2 cellular contexts compared by ENCODE assay signal in genomic region chr9:96399335-96399633, GRCh38.
TF ChIP-seq lines count a peak whose summit lies in the region.

No MANE protein-coding gene starts in this region.

TF ChIP-seq in IMR-90, 13 proteins besides CTCF, POLR2A, EP300 and RAD21:
- TF ChIP-seq USF2 (IDR thresholded peaks at IDR 0.05; ENCODE audit: low read depth, low read length) (no peak), ELK1 (IDR thresholded peaks at IDR 0.05; ENCODE audit: borderline replicate concordance, low read depth, low read length) (no peak), RFX5 (IDR thresholded peaks at IDR 0.05; ENCODE audit: low read depth, low read length) (no peak), FOS (IDR thresholded peaks at IDR 0.05; ENCODE audit: low read depth, low read length) (no peak), NFE2L2 (IDR thresholded peaks at IDR 0.05; ENCODE audit: low read depth, low read length) (no peak), MAFK (IDR thresholded peaks at IDR 0.05; ENCODE audit: low read depth, low read length) (no peak), MXI1 (IDR thresholded peaks at IDR 0.05; ENCODE audit: borderline replicate concordance, low read depth, low read length) (no peak), CEBPB (IDR thresholded peaks at IDR 0.05; ENCODE audit: low read depth, low read length) (no peak), CHD1 (IDR thresholded peaks at IDR 0.05; ENCODE audit: low read depth, low read length) (no peak), RCOR1 (IDR thresholded peaks at IDR 0.05; ENCODE audit: insufficient replicate concordance, low read length) (no peak), SMC3 (IDR thresholded peaks at IDR 0.05; ENCODE audit: low read depth, low read length) (no peak), MAZ (IDR thresholded peaks at IDR 0.05; ENCODE audit: borderline replicate concordance, low read depth, low read length) (no peak), BHLHE40 (IDR thresholded peaks at IDR 0.05; ENCODE audit: low read depth, low read length) (no peak)
TF ChIP-seq in IMR-90: peak in this region for 0.

TF ChIP-seq in GM12878, 131 proteins besides CTCF, POLR2A, EP300 and RAD21:
- TF ChIP-seq ZNF217 (IDR thresholded peaks at IDR 0.05) (no peak), CHD2 (IDR thresholded peaks at IDR 0.05; ENCODE audit: borderline replicate concordance, low read depth, low read length) (no peak), GATAD2B (conservative IDR thresholded peaks at IDR 0.05; ENCODE audit: low read depth) (no peak), IRF5 (IDR thresholded peaks at IDR 0.05; ENCODE audit: borderline replicate concordance) (no peak), TCF7 (IDR thresholded peaks at IDR 0.05; ENCODE audit: borderline replicate concordance) (no peak), SMARCA5 (IDR thresholded peaks at IDR 0.05) (no peak), NR2F1 (conservative IDR thresholded peaks at IDR 0.05) (no peak), MEF2A (IDR thresholded peaks at IDR 0.05; ENCODE audit: insufficient read depth, low read depth, low read length) (no peak), ZZZ3 (IDR thresholded peaks at IDR 0.05; ENCODE audit: control insufficient read depth, insufficient read length, low read depth) (no peak), PML (IDR thresholded peaks at IDR 0.05; ENCODE audit: low read length) (no peak), HCFC1 (IDR thresholded peaks at IDR 0.05; ENCODE audit: low read length) (no peak), E4F1 (IDR thresholded peaks at IDR 0.05; ENCODE audit: borderline replicate concordance, partially characterized antibody) (no peak), NFIC (IDR thresholded peaks at IDR 0.05; ENCODE audit: low read depth, low read length) (no peak), CEBPB (IDR thresholded peaks at IDR 0.05; ENCODE audit: borderline replicate concordance in 1 of 2, low read depth in 2 of 2, low read length in 2 of 2) (no peak), CBX3 (IDR thresholded peaks at IDR 0.05; ENCODE audit: borderline replicate concordance, low read depth) (no peak), CBX5 (IDR thresholded peaks at IDR 0.05; ENCODE audit: low read depth) (no peak)
- TF ChIP-seq, protein P1, sequence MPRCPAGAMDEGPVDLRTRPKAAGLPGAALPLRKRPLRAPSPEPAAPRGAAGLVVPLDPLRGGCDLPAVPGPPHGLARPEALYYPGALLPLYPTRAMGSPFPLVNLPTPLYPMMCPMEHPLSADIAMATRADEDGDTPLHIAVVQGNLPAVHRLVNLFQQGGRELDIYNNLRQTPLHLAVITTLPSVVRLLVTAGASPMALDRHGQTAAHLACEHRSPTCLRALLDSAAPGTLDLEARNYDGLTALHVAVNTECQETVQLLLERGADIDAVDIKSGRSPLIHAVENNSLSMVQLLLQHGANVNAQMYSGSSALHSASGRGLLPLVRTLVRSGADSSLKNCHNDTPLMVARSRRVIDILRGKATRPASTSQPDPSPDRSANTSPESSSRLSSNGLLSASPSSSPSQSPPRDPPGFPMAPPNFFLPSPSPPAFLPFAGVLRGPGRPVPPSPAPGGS (IDR thresholded peaks at IDR 0.05; ENCODE audit: borderline replicate concordance, insufficient read depth, low read depth, low read length, poor library complexity, severe bottlenecking): no peak
- TF ChIP-seq, protein P2, sequence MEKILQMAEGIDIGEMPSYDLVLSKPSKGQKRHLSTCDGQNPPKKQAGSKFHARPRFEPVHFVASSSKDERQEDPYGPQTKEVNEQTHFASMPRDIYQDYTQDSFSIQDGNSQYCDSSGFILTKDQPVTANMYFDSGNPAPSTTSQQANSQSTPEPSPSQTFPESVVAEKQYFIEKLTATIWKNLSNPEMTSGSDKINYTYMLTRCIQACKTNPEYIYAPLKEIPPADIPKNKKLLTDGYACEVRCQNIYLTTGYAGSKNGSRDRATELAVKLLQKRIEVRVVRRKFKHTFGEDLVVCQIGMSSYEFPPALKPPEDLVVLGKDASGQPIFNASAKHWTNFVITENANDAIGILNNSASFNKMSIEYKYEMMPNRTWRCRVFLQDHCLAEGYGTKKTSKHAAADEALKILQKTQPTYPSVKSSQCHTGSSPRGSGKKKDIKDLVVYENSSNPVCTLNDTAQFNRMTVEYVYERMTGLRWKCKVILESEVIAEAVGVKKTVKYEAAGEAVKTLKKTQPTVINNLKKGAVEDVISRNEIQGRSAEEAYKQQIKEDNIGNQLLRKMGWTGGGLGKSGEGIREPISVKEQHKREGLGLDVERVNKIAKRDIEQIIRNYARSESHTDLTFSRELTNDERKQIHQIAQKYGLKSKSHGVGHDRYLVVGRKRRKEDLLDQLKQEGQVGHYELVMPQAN (conservative IDR thresholded peaks at IDR 0.05): no peak
